29 cellular contexts compared by ENCODE assay signal in genomic region chrX:126395909-126396308, GRCh38.
"Had no signal": no experiment of that assay in that cellular context is flagged by ENCODE, and none has a peak within 500 bp of the region (broad histone marks: within the 10 kb centered on the region; RNA-seq: fewer than 3 reads in every experiment).

No MANE protein-coding gene starts in this region.

- H3K36me3 Mint-ChIP-seq: stimulated activated effector memory CD8-positive, alpha-beta T cell treated with anti-CD3 and anti-CD28 coated beads, Interleukin-12 subunit alpha, Interleukin-12 subunit beta, amount 100 ng/mL, for 72 hours; stimulated activated memory B cell treated with anti-CD40 and anti-IgM and Interleukin-4, amounts not matched to agents 10 μg/mL and 1 μg/mL and 100 μg/mL, for 72 hours; stimulated activated naive B cell treated with anti-CD40 and anti-IgM and Interleukin-4, amounts not matched to agents 10 μg/mL and 1 μg/mL and 100 μg/mL, for 72 hours; type B pancreatic cell had no signal

- ATAC-seq: stimulated activated effector memory CD8-positive, alpha-beta T cell treated with anti-CD3 and anti-CD28 coated beads, Interleukin-12 subunit alpha, Interleukin-12 subunit beta, amount 100 ng/mL, for 72 hours; stimulated activated memory B cell treated with anti-CD40 and anti-IgM and Interleukin-4, amounts not matched to agents 10 μg/mL and 1 μg/mL and 100 μg/mL, for 72 hours; stimulated activated naive B cell treated with anti-CD40 and anti-IgM and Interleukin-4, amounts not matched to agents 10 μg/mL and 1 μg/mL and 100 μg/mL, for 72 hours; stimulated activated naive CD8-positive, alpha-beta T cell treated with anti-CD3 and anti-CD28 coated beads, Interleukin-15, amount 100 ng/mL, for 72 hours; stimulated activated naive CD8-positive, alpha-beta T cell treated with anti-CD3 and anti-CD28 coated beads, Interleukin-15, Interleukin-2, amounts not matched to agents 100 U/mL and 50 U/mL, for 24 hours; upper lobe of right lung had no signal

- H3K27ac Mint-ChIP-seq: stimulated activated effector memory CD8-positive, alpha-beta T cell treated with anti-CD3 and anti-CD28 coated beads, Interleukin-12 subunit alpha, Interleukin-12 subunit beta, amount 100 ng/mL, for 72 hours; stimulated activated memory B cell treated with anti-CD40 and anti-IgM and Interleukin-4, amounts not matched to agents 10 μg/mL and 1 μg/mL and 100 μg/mL, for 72 hours; stimulated activated naive B cell treated with anti-CD40 and anti-IgM and Interleukin-4, amounts not matched to agents 10 μg/mL and 1 μg/mL and 100 μg/mL, for 72 hours; stimulated activated naive CD8-positive, alpha-beta T cell treated with anti-CD3 and anti-CD28 coated beads, Interleukin-15, amount 100 ng/mL, for 72 hours; stimulated activated naive CD8-positive, alpha-beta T cell treated with anti-CD3 and anti-CD28 coated beads, Interleukin-15, Interleukin-2, amounts not matched to agents 100 ng/mL and 50 ng/mL, for 24 hours; type B pancreatic cell had no signal

- H3K27me3 Mint-ChIP-seq: stimulated activated memory B cell treated with anti-CD40 and anti-IgM and Interleukin-4, amounts not matched to agents 10 μg/mL and 1 μg/mL and 100 μg/mL, for 72 hours; stimulated activated naive B cell treated with anti-CD40 and anti-IgM and Interleukin-4, amounts not matched to agents 10 μg/mL and 1 μg/mL and 100 μg/mL, for 72 hours; stimulated activated naive CD8-positive, alpha-beta T cell treated with anti-CD3 and anti-CD28 coated beads, Interleukin-15, amount 100 ng/mL, for 72 hours; stimulated activated naive CD8-positive, alpha-beta T cell treated with anti-CD3 and anti-CD28 coated beads, Interleukin-15, Interleukin-2, amounts not matched to agents 100 ng/mL and 50 ng/mL, for 24 hours; type B pancreatic cell had no signal

- H3K4me3 ChIP-seq: stomach, suprapubic skin, testis, thoracic aorta, thyroid gland, tibial artery, tibial nerve, transverse colon, upper lobe of left lung, upper lobe of right lung, uterus, vagina had no signal

- H3K36me3 ChIP-seq: stomach, suprapubic skin, thoracic aorta, thyroid gland, tibial artery, tibial nerve, transverse colon, upper lobe of left lung, upper lobe of right lung, uterus, vagina had no signal

- DNase-seq: stimulated activated CD4-positive, alpha-beta T cell treated with anti-CD3 and anti-CD28 coated beads, Interleukin-2, amount 100 ng/mL, for 48 hours; stimulated activated CD4-positive, alpha-beta T cell treated with anti-CD3 and anti-CD28 coated beads, Interleukin-4, amount 100 ng/mL, for 1 hour; stimulated activated CD4-positive, alpha-beta T cell treated with anti-CD3 and anti-CD28 coated beads, Interleukin-4, amount 100 ng/mL, for 24 hours; stimulated activated CD4-positive, alpha-beta T cell treated with anti-CD3 and anti-CD28 coated beads, Interleukin-4, amount 100 ng/mL, for 4 hours; stimulated activated CD8-positive, alpha-beta memory T cell treated with anti-CD3 and anti-CD28 coated beads, Interleukin-4, amount 100 ng/mL, for 48 hours; stimulated activated naive B cell treated with anti-CD40 and anti-IgM and Interleukin-4, amounts not matched to agents 10 μg/mL and 1 μg/mL and 100 μg/mL, for 72 hours; stimulated activated naive CD4-positive, alpha-beta T cell; stimulated activated naive CD4-positive, alpha-beta T cell treated with Interleukin-2 at 50 U/mL for 16 hours; stimulated activated naive CD8-positive, alpha-beta T cell treated with anti-CD3 and anti-CD28 coated beads, Interleukin-15, amount 100 ng/mL, for 72 hours; stimulated activated naive CD8-positive, alpha-beta T cell treated with anti-CD3 and anti-CD28 coated beads, Interleukin-15, Interleukin-2, amounts not matched to agents 100 U/mL and 50 U/mL, for 24 hours; stomach; substantia nigra; testis; thyroid gland; tibial artery; transverse colon; trophoblast cell; upper lobe of left lung; upper lobe of right lung; uterus had no signal

- H3K4me1 Mint-ChIP-seq: stimulated activated effector memory CD8-positive, alpha-beta T cell treated with anti-CD3 and anti-CD28 coated beads, Interleukin-12 subunit alpha, Interleukin-12 subunit beta, amount 100 ng/mL, for 72 hours; stimulated activated memory B cell treated with anti-CD40 and anti-IgM and Interleukin-4, amounts not matched to agents 10 μg/mL and 1 μg/mL and 100 μg/mL, for 72 hours; stimulated activated naive B cell treated with anti-CD40 and anti-IgM and Interleukin-4, amounts not matched to agents 10 μg/mL and 1 μg/mL and 100 μg/mL, for 72 hours; stimulated activated naive CD8-positive, alpha-beta T cell treated with anti-CD3 and anti-CD28 coated beads, Interleukin-15, amount 100 ng/mL, for 72 hours had no signal

- FAIRE-seq: urothelium cell line had no signal

- H3K27me3 ChIP-seq: stomach, suprapubic skin, testis, thyroid gland, tibial artery, tibial nerve, transverse colon, upper lobe of left lung, upper lobe of right lung, uterus, vagina had no signal

- H3K9me3 ChIP-seq: stomach, suprapubic skin, testis, thoracic aorta, thyroid gland, tibial artery, tibial nerve, transverse colon, upper lobe of left lung, upper lobe of right lung, uterus, vagina had no signal

- H3K4me1 ChIP-seq: stomach, suprapubic skin, testis, thyroid gland, tibial artery, tibial nerve, transverse colon, upper lobe of left lung, upper lobe of right lung, uterus, vagina had no signal

- H3K4me3 Mint-ChIP-seq: stimulated activated effector memory CD8-positive, alpha-beta T cell treated with anti-CD3 and anti-CD28 coated beads, Interleukin-12 subunit alpha, Interleukin-12 subunit beta, amount 100 ng/mL, for 72 hours; stimulated activated memory B cell treated with anti-CD40 and anti-IgM and Interleukin-4, amounts not matched to agents 10 μg/mL and 1 μg/mL and 100 μg/mL, for 72 hours; stimulated activated naive B cell treated with anti-CD40 and anti-IgM and Interleukin-4, amounts not matched to agents 10 μg/mL and 1 μg/mL and 100 μg/mL, for 72 hours; stimulated activated naive CD8-positive, alpha-beta T cell treated with anti-CD3 and anti-CD28 coated beads, Interleukin-15, amount 100 ng/mL, for 72 hours; stimulated activated naive CD8-positive, alpha-beta T cell treated with anti-CD3 and anti-CD28 coated beads, Interleukin-15, Interleukin-2, amounts not matched to agents 100 ng/mL and 50 ng/mL, for 24 hours; type B pancreatic cell had no signal

- H3K27ac ChIP-seq: stomach, suprapubic skin, testis, thoracic aorta, thyroid gland, tibial artery, tibial nerve, transverse colon, upper lobe of left lung, upper lobe of right lung, uterus, vagina had no signal

- H3K9me3 Mint-ChIP-seq: stimulated activated memory B cell treated with anti-CD40 and anti-IgM and Interleukin-4, amounts not matched to agents 10 μg/mL and 1 μg/mL and 100 μg/mL, for 72 hours; stimulated activated naive B cell treated with anti-CD40 and anti-IgM and Interleukin-4, amounts not matched to agents 10 μg/mL and 1 μg/mL and 100 μg/mL, for 72 hours; stimulated activated naive CD8-positive, alpha-beta T cell treated with anti-CD3 and anti-CD28 coated beads, Interleukin-15, Interleukin-2, amounts not matched to agents 100 ng/mL and 50 ng/mL, for 24 hours; type B pancreatic cell had no signal
